35 cellular contexts compared by ENCODE assay signal in the genomic region with DNA sequence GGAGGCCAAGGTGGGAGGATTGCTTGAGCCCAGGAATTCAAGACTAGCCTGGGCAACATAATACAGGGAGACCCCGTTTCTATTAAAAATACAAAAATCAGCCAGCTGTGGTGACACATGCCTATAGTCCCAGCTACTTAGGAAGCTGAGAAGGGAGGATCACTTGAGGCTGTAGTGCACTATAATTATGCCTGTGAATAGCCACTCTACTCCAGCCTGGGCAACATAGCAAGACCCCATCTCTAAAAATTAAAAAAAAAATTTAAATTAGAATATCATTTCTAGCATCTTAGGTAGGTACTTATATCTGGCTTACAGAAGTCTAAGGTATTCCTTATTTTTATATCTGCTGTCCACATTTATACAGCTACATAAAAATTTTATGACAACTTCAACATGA.
"Had no signal": no experiment of that assay in that cellular context is flagged by ENCODE, and none has a peak within 500 bp of the region (broad histone marks: within the 10 kb centered on the region; RNA-seq: fewer than 3 reads in every experiment).

No MANE protein-coding gene starts in this region.

- H3K4me1 ChIP-seq: adrenal gland, body of pancreas, breast epithelium had no signal

- DNase-seq: activated CD4-positive, alpha-beta memory T cell treated with anti-CD3 and anti-CD28 coated beads, Interleukin-2, amount 10 ng/mL, durations not matched to agents 7 days and 5 days; activated CD4-positive, alpha-beta T cell treated with anti-CD3 and anti-CD28 coated beads for 1 hour; activated CD4-positive, alpha-beta T cell treated with anti-CD3 and anti-CD28 coated beads for 36 hours; activated CD4-positive, alpha-beta T cell treated with anti-CD3 and anti-CD28 coated beads for 48 hours; activated CD4-positive, alpha-beta T cell treated with anti-CD3 and anti-CD28 coated beads, Interleukin-2, amount 10 ng/mL, durations not matched to agents 7 days and 5 days; activated CD4-positive, alpha-beta T cell treated with anti-CD3 and anti-CD28 coated beads, Interleukin-2, amount 50 U/mL, for 48 hours; activated CD4-positive, CD25-positive, alpha-beta regulatory T cell; activated CD8-positive, alpha-beta memory T cell treated with anti-CD3 and anti-CD28 coated beads for 24 hours; activated CD8-positive, alpha-beta memory T cell treated with anti-CD3 and anti-CD28 coated beads, Interleukin-2, amount 10 ng/mL, durations not matched to agents 7 days and 5 days; activated CD8-positive, alpha-beta memory T cell treated with anti-CD3 and anti-CD28 coated beads, Interleukin-2, amount 50 U/mL, for 48 hours; activated CD8-positive, alpha-beta T cell treated with anti-CD3 and anti-CD28 coated beads, Interleukin-2, amount 10 ng/mL, durations not matched to agents 7 days and 5 days; activated effector memory CD4-positive, alpha-beta T cell treated with anti-CD3 and anti-CD28 coated beads, Interleukin-2, amount 50 U/mL, for 16 hours; activated gamma-delta T cell treated with Interleukin-2 at 50 U/mL for 16 hours; activated naive CD4-positive, alpha-beta T cell; activated naive CD4-positive, alpha-beta T cell treated with anti-CD3 and anti-CD28 coated beads for 36 hours; activated naive CD4-positive, alpha-beta T cell treated with anti-CD3 and anti-CD28 coated beads, Interleukin-2, amount 50 U/mL, for 16 hours; activated naive CD8-positive, alpha-beta T cell treated with anti-CD3 and anti-CD28 coated beads for 36 hours; activated T-cell treated with anti-CD3 and anti-CD28 coated beads, Interleukin-2, amount 50 U/mL, for 24 hours; activated T-cell treated with anti-CD3 and anti-CD28 coated beads, Interleukin-2, amount 50 U/mL, for 48 hours; amniotic stem cell; aorta; body of pancreas; brain microvascular endothelial cell; central memory CD4-positive, alpha-beta T cell; T-helper 2 cell; T-helper 9 cell had no signal

- H3K27ac Mint-ChIP-seq: activated CD4-positive, alpha-beta memory T cell treated with anti-CD3 and anti-CD28 coated beads, Interleukin-2, amount 10 ng/mL, durations not matched to agents 7 days and 5 days; activated CD4-positive, alpha-beta T cell treated with anti-CD3 and anti-CD28 coated beads for 36 hours; activated CD4-positive, alpha-beta T cell treated with anti-CD3 and anti-CD28 coated beads, Interleukin-2, amount 10 ng/mL, durations not matched to agents 7 days and 5 days; activated CD8-positive, alpha-beta memory T cell treated with anti-CD3 and anti-CD28 coated beads, Interleukin-2, amount 10 ng/mL, durations not matched to agents 7 days and 5 days; activated CD8-positive, alpha-beta T cell treated with anti-CD3 and anti-CD28 coated beads, Interleukin-2, amount 10 ng/mL, durations not matched to agents 7 days and 5 days; activated naive CD4-positive, alpha-beta T cell treated with anti-CD3 and anti-CD28 coated beads for 36 hours; activated naive CD4-positive, alpha-beta T cell treated with anti-CD3 and anti-CD28 coated beads, Interleukin-2, amount 50 U/mL, for 72 hours; activated naive CD8-positive, alpha-beta T cell treated with anti-CD3 and anti-CD28 coated beads for 36 hours; activated T-cell treated with anti-CD3 and anti-CD28 coated beads, Interleukin-2, amount 50 U/mL, for 24 hours; T-helper 1 cell treated with Interleukin-12 subunit alpha and Interleukin-12 subunit beta and Interleukin-4 antibody, amounts not matched to agents 30 μg/mL and 1 μg/mL, for 36 hours; T-helper 2 cell treated with Interferon-gamma antibody and Interleukin-4, amounts not matched to agents 5 μg/mL and 100 μg/mL, for 36 hours had no signal

- H3K4me1 Mint-ChIP-seq: activated CD4-positive, alpha-beta memory T cell treated with anti-CD3 and anti-CD28 coated beads, Interleukin-2, amount 10 ng/mL, durations not matched to agents 7 days and 5 days; activated CD4-positive, alpha-beta T cell treated with anti-CD3 and anti-CD28 coated beads for 36 hours; activated CD4-positive, alpha-beta T cell treated with anti-CD3 and anti-CD28 coated beads, Interleukin-2, amount 10 ng/mL, durations not matched to agents 7 days and 5 days; activated CD8-positive, alpha-beta memory T cell treated with anti-CD3 and anti-CD28 coated beads, Interleukin-2, amount 10 ng/mL, durations not matched to agents 7 days and 5 days; activated naive CD8-positive, alpha-beta T cell treated with anti-CD3 and anti-CD28 coated beads for 36 hours had no signal

- H3K27me3 Mint-ChIP-seq: activated CD4-positive, alpha-beta memory T cell treated with anti-CD3 and anti-CD28 coated beads, Interleukin-2, amount 10 ng/mL, durations not matched to agents 7 days and 5 days; activated CD4-positive, alpha-beta T cell treated with anti-CD3 and anti-CD28 coated beads for 36 hours; activated CD4-positive, alpha-beta T cell treated with anti-CD3 and anti-CD28 coated beads, Interleukin-2, amount 10 ng/mL, durations not matched to agents 7 days and 5 days; activated CD8-positive, alpha-beta memory T cell treated with anti-CD3 and anti-CD28 coated beads, Interleukin-2, amount 10 ng/mL, durations not matched to agents 7 days and 5 days; activated naive CD8-positive, alpha-beta T cell treated with anti-CD3 and anti-CD28 coated beads for 36 hours; activated T-cell treated with anti-CD3 and anti-CD28 coated beads, Interleukin-2, amount 50 U/mL, for 24 hours had no signal

- FAIRE-seq: astrocyte, TTC549 had no signal

- ATAC-seq: activated CD4-positive, alpha-beta T cell treated with anti-CD3 and anti-CD28 coated beads for 36 hours; activated CD4-positive, CD25-positive, alpha-beta regulatory T cell treated with anti-CD3 and anti-CD28 coated beads, Interleukin-2, amount 50 U/mL, for 24 hours; activated CD8-positive, alpha-beta memory T cell treated with anti-CD3 and anti-CD28 coated beads, Interleukin-2, amount 10 ng/mL, durations not matched to agents 7 days and 5 days; activated CD8-positive, alpha-beta T cell treated with anti-CD3 and anti-CD28 coated beads, Interleukin-2, amount 10 ng/mL, durations not matched to agents 7 days and 5 days; activated naive CD4-positive, alpha-beta T cell treated with anti-CD3 and anti-CD28 coated beads, Interleukin-2, amount 50 U/mL, for 72 hours; body of pancreas had no signal

- H3K27ac ChIP-seq: adrenal gland, body of pancreas, brain microvascular endothelial cell, breast epithelium, VCaP had no signal

- H3K36me3 ChIP-seq: adrenal gland, breast epithelium had no signal

- H3K4me3 ChIP-seq: adrenal gland, body of pancreas, breast epithelium had no signal

- H3K4me3 Mint-ChIP-seq: activated CD4-positive, alpha-beta memory T cell treated with anti-CD3 and anti-CD28 coated beads, Interleukin-2, amount 10 ng/mL, durations not matched to agents 7 days and 5 days; activated CD4-positive, alpha-beta T cell treated with anti-CD3 and anti-CD28 coated beads for 36 hours; activated CD4-positive, alpha-beta T cell treated with anti-CD3 and anti-CD28 coated beads, Interleukin-2, amount 10 ng/mL, durations not matched to agents 7 days and 5 days; activated CD8-positive, alpha-beta memory T cell treated with anti-CD3 and anti-CD28 coated beads, Interleukin-2, amount 10 ng/mL, durations not matched to agents 7 days and 5 days; activated CD8-positive, alpha-beta T cell treated with anti-CD3 and anti-CD28 coated beads, Interleukin-2, amount 10 ng/mL, durations not matched to agents 7 days and 5 days; activated naive CD4-positive, alpha-beta T cell treated with anti-CD3 and anti-CD28 coated beads for 36 hours; activated naive CD8-positive, alpha-beta T cell treated with anti-CD3 and anti-CD28 coated beads for 36 hours; activated T-cell treated with anti-CD3 and anti-CD28 coated beads, Interleukin-2, amount 50 U/mL, for 24 hours; T-helper 1 cell treated with Interleukin-12 subunit alpha and Interleukin-12 subunit beta and Interleukin-4 antibody, amounts not matched to agents 30 μg/mL and 1 μg/mL, for 36 hours; T-helper 2 cell treated with Interferon-gamma antibody and Interleukin-4, amounts not matched to agents 5 μg/mL and 100 μg/mL, for 36 hours had no signal

- H3K9me3 ChIP-seq: adrenal gland, body of pancreas, breast epithelium had no signal

- H3K9me3 Mint-ChIP-seq: activated CD4-positive, alpha-beta memory T cell treated with anti-CD3 and anti-CD28 coated beads, Interleukin-2, amount 10 ng/mL, durations not matched to agents 7 days and 5 days; activated CD4-positive, alpha-beta T cell treated with anti-CD3 and anti-CD28 coated beads, Interleukin-2, amount 10 ng/mL, durations not matched to agents 7 days and 5 days; activated naive CD4-positive, alpha-beta T cell treated with anti-CD3 and anti-CD28 coated beads for 36 hours; activated naive CD4-positive, alpha-beta T cell treated with anti-CD3 and anti-CD28 coated beads, Interleukin-2, amount 50 U/mL, for 72 hours; activated naive CD8-positive, alpha-beta T cell treated with anti-CD3 and anti-CD28 coated beads for 36 hours; activated T-cell treated with anti-CD3 and anti-CD28 coated beads, Interleukin-2, amount 50 U/mL, for 24 hours; T-helper 1 cell treated with Interleukin-12 subunit alpha and Interleukin-12 subunit beta and Interleukin-4 antibody, amounts not matched to agents 30 μg/mL and 1 μg/mL, for 36 hours; T-helper 2 cell treated with Interferon-gamma antibody and Interleukin-4, amounts not matched to agents 5 μg/mL and 100 μg/mL, for 36 hours had no signal

- H3K27me3 ChIP-seq: adrenal gland, body of pancreas, brain microvascular endothelial cell, breast epithelium had no signal
